Comparison of ENCODE assay signal across 16 cellular contexts in genomic region chr16:79772028-79772427, GRCh38.
A peak's percentile ranks its signal among the peaks of the same experiment; 100 is the strongest.
DNase-seq lines count a peak whose midpoint lies in the region; ATAC-seq and TF ChIP-seq lines count a peak whose summit lies in the region.
"Had no signal": no experiment of that assay in that cellular context is flagged by ENCODE, and none has a peak within 500 bp of the region (broad histone marks: within the 10 kb centered on the region; RNA-seq: fewer than 3 reads in every experiment).

No MANE protein-coding gene starts in this region.

- H2AK5ac ChIP-seq in mesenchymal stem cell (ENCODE audit: low read length, severe bottlenecking): no peak overlapping the region

- H3K4me1 Mint-ChIP-seq in CD4-positive, alpha-beta T cell (ENCODE audit: low read depth): peaks cover 16% of the 10 kb centered on the region
- H3K4me1 Mint-ChIP-seq in brain: peaks cover 57% of the 10 kb centered on the region
- H3K4me1 Mint-ChIP-seq in T-helper 2 cell treated with Interferon-gamma antibody and Interleukin-4, amounts not matched to agents 5 μg/mL and 100 μg/mL, for 36 hours (ENCODE audit: low read depth): peaks cover 29% of the 10 kb centered on the region

- CTCF ChIA-PET in CD4-positive, alpha-beta T cell (lab: Charles Lee): no interaction called here

- H3K4ac ChIP-seq in mesenchymal stem cell (ENCODE audit: low read depth in 1 of 2, low read length in 2 of 2): no peak overlapping the region

- H3K36me3 ChIP-seq in mucosa of rectum (ENCODE audit: control insufficient read depth in 2 of 2, insufficient read depth in 2 of 2, low read length in 2 of 2): no peaks in the 10 kb centered on the region
- no peaks in the 10 kb centered on the region for H3K36me3 ChIP-seq in smooth muscle cell (ENCODE audit: low read depth)
- H3K36me3 ChIP-seq in mesenchymal stem cell (ENCODE audit: control insufficient read depth in 1 of 2, insufficient read depth in 2 of 2, low read depth in 1 of 2, low read length in 2 of 2): no peaks in the 10 kb centered on the region
- H3K36me3 ChIP-seq: BE2C had no signal

- no peaks in the 10 kb centered on the region for H3K9me3 Mint-ChIP-seq in CD4-positive, alpha-beta T cell
- no peaks in the 10 kb centered on the region for H3K9me3 Mint-ChIP-seq in brain
- H3K9me3 Mint-ChIP-seq in T-helper 2 cell treated with Interferon-gamma antibody and Interleukin-4, amounts not matched to agents 5 μg/mL and 100 μg/mL, for 36 hours: no peaks in the 10 kb centered on the region

- H3K27ac ChIP-seq in CD4-positive, alpha-beta T cell (ENCODE audit: low read depth, low read length): no peak overlapping the region
- H3K27ac ChIP-seq in mucosa of rectum (ENCODE audit: low read depth in 2 of 2, low read length in 2 of 2): peak overlapping the region; percentile 26 to 69
- H3K27ac ChIP-seq in smooth muscle cell (ENCODE audit: low read depth): no peak overlapping the region
- H3K27ac ChIP-seq in mesenchymal stem cell (ENCODE audit: low read length, poor library complexity, severe bottlenecking): no peak overlapping the region

- H3K23ac ChIP-seq in mesenchymal stem cell (ENCODE audit: low read length in 2 of 2): no peak overlapping the region

- no peak overlapping the region for H3K4me2 ChIP-seq in smooth muscle cell
- no peak overlapping the region for H3K4me2 ChIP-seq in mesenchymal stem cell (ENCODE audit: low read length, poor library complexity, severe bottlenecking)

- no peaks in the 10 kb centered on the region for H3K79me2 ChIP-seq in smooth muscle cell (ENCODE audit: low read depth)

- POLR2A ChIA-PET in CD4-positive, alpha-beta T cell (lab: Charles Lee): no interaction called here

- no peak overlapping the region for H2BK15ac ChIP-seq in mesenchymal stem cell (ENCODE audit: low read depth, poor library complexity, severe bottlenecking)

- peaks cover 22% of the 10 kb centered on the region for H3F3A ChIP-seq in smooth muscle cell (ENCODE audit: low read depth)

- H3K27ac Mint-ChIP-seq in CD4-positive, alpha-beta T cell: no peak overlapping the region
- peak overlapping the region in 2 of 5 experiments; percentile 22 to 96 for H3K27ac Mint-ChIP-seq in brain
- H3K27ac Mint-ChIP-seq in T-helper 2 cell treated with Interferon-gamma antibody and Interleukin-4, amounts not matched to agents 5 μg/mL and 100 μg/mL, for 36 hours: no peak overlapping the region
- H3K27ac Mint-ChIP-seq: CD4-positive, CD25-positive, alpha-beta regulatory T cell had no signal

- 60% methylated on average over 4 of the region's 4 CpGs for WGBS in smooth muscle cell (ENCODE audit: low lambda C conversion rate)
- WGBS in mesenchymal stem cell: 64% methylated on average over 3 of the region's 4 CpGs

- no peak for ATAC-seq in CD4-positive, alpha-beta T cell (ENCODE audit: poor library complexity)

- no peaks in the 10 kb centered on the region for H4K20me1 ChIP-seq in smooth muscle cell (ENCODE audit: low read depth)

- H3K27me3 Mint-ChIP-seq in CD4-positive, alpha-beta T cell: no peaks in the 10 kb centered on the region
- no peaks in the 10 kb centered on the region for H3K27me3 Mint-ChIP-seq in brain
- peaks cover 22% of the 10 kb centered on the region for H3K27me3 Mint-ChIP-seq in T-helper 2 cell treated with Interferon-gamma antibody and Interleukin-4, amounts not matched to agents 5 μg/mL and 100 μg/mL, for 36 hours (ENCODE audit: low read depth)

- H3K9ac ChIP-seq in mucosa of rectum (ENCODE audit: low read depth in 1 of 2, low read length in 2 of 2) (no peak overlapping the region), smooth muscle cell (ENCODE audit: low read depth) (no peak overlapping the region), mesenchymal stem cell (ENCODE audit: low read length) (no peak overlapping the region)

- H3K14ac ChIP-seq in mesenchymal stem cell (ENCODE audit: low read length in 2 of 2): no peak overlapping the region

- H3K4me1 ChIP-seq in mucosa of rectum (ENCODE audit: control insufficient read depth in 2 of 2, insufficient read depth in 2 of 2, low read length in 2 of 2) (peaks cover 48 to 51% of the 10 kb centered on the region in 2 donors), smooth muscle cell (ENCODE audit: low read depth) (peaks cover 45% of the 10 kb centered on the region), mesenchymal stem cell (ENCODE audit: control insufficient read depth, insufficient read depth, low read depth, low read length) (peaks cover 14% of the 10 kb centered on the region)
- H3K4me1 ChIP-seq: BE2C had no signal

- peak overlapping the region; percentile 45 for H2AFZ ChIP-seq in smooth muscle cell (ENCODE audit: low read depth)
- H2AFZ ChIP-seq in mesenchymal stem cell (ENCODE audit: low read depth, low read length): no peak overlapping the region

- no peak overlapping the region for H2BK12ac ChIP-seq in mesenchymal stem cell (ENCODE audit: low read length in 2 of 2)

- DNase-seq in CD4-positive, alpha-beta T cell: no peak
- DNase-seq in smooth muscle cell (lab: John Stamatoyannopoulos, UW; ENCODE audit: unreplicated experiment): no peak
- DNase-seq in hepatic stellate cell (ENCODE audit: low spot score): no peak
- DNase-seq in T-helper 2 cell treated with Interferon-gamma antibody and Interleukin-4, amounts not matched to agents 5 μg/mL and 100 μg/mL, for 36 hours (ENCODE audit: low spot score): no peak
- DNase-seq in mesenchymal stem cell: no peak
- DNase-seq: BE2C; Caco-2; CD4-positive, CD25-positive, alpha-beta regulatory T cell; NCI-H1417 treated with DMSO at 0.1 percent for 48 hours; NCI-H187 treated with DMSO at 0.1 percent for 48 hours; NCI-H226; NCI-H524; NCI-H82; SHP77 had no signal

- H3K4me3 Mint-ChIP-seq in CD4-positive, alpha-beta T cell: peak overlapping the region; percentile 91
- peak overlapping the region in 4 of 5 experiments; percentile 14 to 59 (median 24) for H3K4me3 Mint-ChIP-seq in brain
- H3K4me3 Mint-ChIP-seq in T-helper 2 cell treated with Interferon-gamma antibody and Interleukin-4, amounts not matched to agents 5 μg/mL and 100 μg/mL, for 36 hours: no peak overlapping the region

- no peaks in the 10 kb centered on the region for H3K79me1 ChIP-seq in mesenchymal stem cell (replicated peaks; ENCODE audit: low read length, poor library complexity, severe bottlenecking)

- peak overlapping the region; percentile 5 to 26 for H3K4me3 ChIP-seq in mucosa of rectum (ENCODE audit: low read length in 2 of 2)
- no peak overlapping the region for H3K4me3 ChIP-seq in smooth muscle cell
- H3K4me3 ChIP-seq in mesenchymal stem cell (ENCODE audit: insufficient read depth in 1 of 2, low read depth in 1 of 2, low read length in 2 of 2): no peak overlapping the region

- H3K9me3 ChIP-seq in CD4-positive, alpha-beta T cell (ENCODE audit: control insufficient read depth, low read length): no peaks in the 10 kb centered on the region
- H3K9me3 ChIP-seq in mucosa of rectum (ENCODE audit: control insufficient read depth in 2 of 2, low read length in 2 of 2) (no peaks in the 10 kb centered on the region), smooth muscle cell (replicated peaks; ENCODE audit: low read depth) (no peaks in the 10 kb centered on the region), mesenchymal stem cell (ENCODE audit: control insufficient read depth, low read length) (no peaks in the 10 kb centered on the region)
- H3K9me3 ChIP-seq: BE2C, Caco-2 had no signal

- H3K36me3 Mint-ChIP-seq in CD4-positive, alpha-beta T cell (ENCODE audit: low read depth): no peaks in the 10 kb centered on the region
- H3K36me3 Mint-ChIP-seq in brain: no peaks in the 10 kb centered on the region
- no peaks in the 10 kb centered on the region for H3K36me3 Mint-ChIP-seq in T-helper 2 cell treated with Interferon-gamma antibody and Interleukin-4, amounts not matched to agents 5 μg/mL and 100 μg/mL, for 36 hours (ENCODE audit: low read depth)
- H3K36me3 Mint-ChIP-seq: CD4-positive, CD25-positive, alpha-beta regulatory T cell had no signal

- no peaks in the 10 kb centered on the region for H3K27me3 ChIP-seq in CD4-positive, alpha-beta T cell (ENCODE audit: control insufficient read depth, insufficient read depth, low read length)
- H3K27me3 ChIP-seq in mucosa of rectum (ENCODE audit: control insufficient read depth in 2 of 2, insufficient read depth in 2 of 2, low read length in 2 of 2) (no peaks in the 10 kb centered on the region), smooth muscle cell (ENCODE audit: low read depth) (no peaks in the 10 kb centered on the region), mesenchymal stem cell (ENCODE audit: control insufficient read depth in 1 of 2, insufficient read depth in 1 of 2, low read length in 2 of 2) (no peaks in the 10 kb centered on the region)
- H3K27me3 ChIP-seq: BE2C had no signal

- TF ChIP-seq CTCF in CD4-positive, alpha-beta T cell (IDR thresholded peaks at IDR 0.05): no peak
- TF ChIP-seq CTCF in brain (conservative IDR thresholded peaks at IDR 0.05) (no peak), smooth muscle cell (IDR thresholded peaks at IDR 0.05; ENCODE audit: borderline replicate concordance, insufficient read depth, poor library complexity, severe bottlenecking) (no peak)

- no peak overlapping the region for H4K91ac ChIP-seq in mesenchymal stem cell (ENCODE audit: low read length)

- intact Hi-C loops in CD4-positive, alpha-beta T cell (cut with DNase I, micrococcal nuclease): loop anchor here in 1 of 2 experiments (5.0 kb wide), 2 partner anchors 165 to 765 kb away; no protein-coding TSS in a partner anchor

- H2BK120ac ChIP-seq in mesenchymal stem cell (ENCODE audit: low read depth, low read length): no peak overlapping the region

- H3K18ac ChIP-seq in mesenchymal stem cell (ENCODE audit: low read depth in 1 of 2, low read length in 2 of 2): no peak overlapping the region

- H4K8ac ChIP-seq in mesenchymal stem cell (ENCODE audit: low read length): no peak overlapping the region

- no peak overlapping the region for H2BK5ac ChIP-seq in mesenchymal stem cell (ENCODE audit: low read depth, low read length, poor library complexity, severe bottlenecking)

Comparison
In these comparisons a context has a peak if more than half of its experiments do, and no peak if none do; other contexts are left out.
1. H3K27ac ChIP-seq: peak in mucosa of rectum (2 of 2); none in CD4-positive, alpha-beta T cell (single experiment), smooth muscle cell (single experiment) and mesenchymal stem cell (single experiment).
2. H3K4me3 ChIP-seq: peak in mucosa of rectum (2 of 2); none in smooth muscle cell (single experiment) and mesenchymal stem cell (0 of 2).